Comparison of ENCODE assay signal across 8 cellular contexts in genomic region chr1:245156041-245156735, GRCh38. TPM values are rescaled to one million over a fixed set of nuclear protein-coding genes. Genes with fewer than 3 reads are reported as not detected.
A peak's percentile ranks its signal among the peaks of the same experiment; 100 is the strongest.
DNase-seq lines count a peak whose midpoint lies in the region; ATAC-seq, FAIRE-seq and TF ChIP-seq lines count a peak whose summit lies in the region.

No MANE protein-coding gene starts in this region.

- H3K4me3 ChIP-seq in AG04450 (ENCODE audit: low read depth, low read length) (peak overlapping the region; percentile 80), kidney (ENCODE audit: low read length in 2 of 2) (peak overlapping the region; percentile 43 to 73)

- TF ChIP-seq CTCF in AG04450 (IDR thresholded peaks at IDR 0.05; ENCODE audit: low read depth, low read length) (peak; percentile 68), kidney (IDR thresholded peaks at IDR 0.05; ENCODE audit: borderline replicate concordance, extremely low read depth, insufficient read depth) (peak; percentile 76)

- POLR2A ChIA-PET in AG04450 (lab: Yijun Ruan, JAX), result interaction anchor here (0.6 to 1.4 kb wide), 2 partner anchors 76 to 849 kb away, joined by 3 to 7 read pairs; no protein-coding TSS in a partner anchor

- H3K9ac ChIP-seq in kidney (ENCODE audit: low read length in 2 of 2), result no peak overlapping the region

- H3K36me3 ChIP-seq in kidney (ENCODE audit: control insufficient read depth in 1 of 2, insufficient read depth in 2 of 2, low read length in 2 of 2), result no peaks in the 10 kb centered on the region

- H3K4me3 Mint-ChIP-seq in central memory CD8-positive, alpha-beta T cell, result peak overlapping the region; percentile 81

- H3K9me3 Mint-ChIP-seq in central memory CD8-positive, alpha-beta T cell, result peaks cover 6% of the 10 kb centered on the region

- peaks cover 86% of the 10 kb centered on the region for H3K27me3 Mint-ChIP-seq in central memory CD8-positive, alpha-beta T cell

- DNase-seq in AG04450 (ENCODE audit: low read depth, low spot score) (no peak), NCI-H2171 treated with DMSO at 0.1 percent for 48 hours (lab: John Stamatoyannopoulos, UW) (peak; percentile 84), kidney (peak; percentile 95)
- DNase-seq in central memory CD8-positive, alpha-beta T cell (ENCODE audit: low spot score in 2 of 2), result peak; percentile 36 to 49
- DNase-seq in stimulated activated CD4-positive, alpha-beta T cell treated with anti-CD3 and anti-CD28 coated beads, Interleukin-15, amount 100 ng/mL, for 1 hour (ENCODE audit: low read depth in 1 of 2, low spot score in 1 of 2), result peak; percentile 34 to 69

- H3K27me3 ChIP-seq in AG04450 (ENCODE audit: control insufficient read depth, insufficient read depth, low read length), result peaks cover 3% of the 10 kb centered on the region

- H3K27ac Mint-ChIP-seq in central memory CD8-positive, alpha-beta T cell (ENCODE audit: low read depth), result no peak overlapping the region

- H3K9me3 ChIP-seq in AG04450 (ENCODE audit: control insufficient read depth, insufficient read depth, low read length) (peaks cover 11% of the 10 kb centered on the region), kidney (ENCODE audit: control insufficient read depth in 1 of 2, low read length in 2 of 2) (no peaks in the 10 kb centered on the region)

- CTCF ChIA-PET in AG04450 (lab: Charles Lee), result interaction anchor here (0.6 to 3.6 kb wide), 25 partner anchors 10 to 1335 kb away, joined by 3 to 24 read pairs (median 4); no protein-coding TSS in a partner anchor

- intact Hi-C loops in kidney (cut with DNase I), result no loop called here

- H3K4me1 ChIP-seq in kidney (ENCODE audit: control insufficient read depth in 1 of 2, insufficient read depth in 1 of 2, low read depth in 1 of 2, low read length in 2 of 2), result peaks cover 9 to 10% of the 10 kb centered on the region in 2 donors

- peaks cover 25% of the 10 kb centered on the region for H3K4me1 Mint-ChIP-seq in central memory CD8-positive, alpha-beta T cell

- no peak for FAIRE-seq in kidney (lab: Jason Lieb, UNC)

- peaks cover 5% of the 10 kb centered on the region for H3K36me3 Mint-ChIP-seq in central memory CD8-positive, alpha-beta T cell (ENCODE audit: insufficient read depth)

- ATAC-seq in GM18873 (IDR thresholded peaks at IDR 0.05; ENCODE audit: low FRiP score, unreplicated experiment) (peak; percentile 79), HG03135 (IDR thresholded peaks at IDR 0.05; ENCODE audit: unreplicated experiment) (peak; percentile 84)
- peak; percentile 80 to 85 for ATAC-seq in activated CD4-positive, CD25-positive, alpha-beta regulatory T cell treated with anti-CD3 and anti-CD28 coated beads, Interleukin-2, amount 50 U/mL, for 24 hours
- ATAC-seq in central memory CD8-positive, alpha-beta T cell (replicated peaks; ENCODE audit: extremely low read depth, poor library complexity, severe bottlenecking), result peak; percentile 66

- no peak overlapping the region for H3K27ac ChIP-seq in AG04450 (ENCODE audit: low read depth, low read length)
- H3K27ac ChIP-seq in kidney (ENCODE audit: low read depth in 2 of 2, low read length in 2 of 2), result no peak overlapping the region

RNA-seq across cellular contexts. Expression of gene KIF26B, which starts 1.4 kb away (rescaled TPM):
- 2.4 and 3.4 TPM in 2 replicates for polyA plus RNA-seq in AG04450 (2011; rRNA removed)
- polyA minus RNA-seq in AG04450 (2011; rRNA and poly(A)+ RNA removed), result 12.4 and 13.2 TPM in 2 replicates
- 10.7 TPM for total RNA-seq in kidney
- polyA plus RNA-seq in kidney (ENCODE audit: insufficient read depth, low read depth, low replicate concordance), result 0.52 TPM
